23 cellular contexts compared by ENCODE assay signal in genomic region chr2:198157314-198157713, GRCh38.
"Had no signal": no experiment of that assay in that cellular context is flagged by ENCODE, and none has a peak within 500 bp of the region (broad histone marks: within the 10 kb centered on the region; RNA-seq: fewer than 3 reads in every experiment).

No MANE protein-coding gene starts in this region.

- DNase-seq: colonic mucosa; dermis blood vessel endothelial cell; dorsolateral prefrontal cortex; effector CD4-positive, alpha-beta T cell; effector memory CD4-positive, alpha-beta T cell; foreskin keratinocyte; heart left ventricle; hypothalamus; left cardiac atrium; left lung; left ventricle myocardium superior; lower lobe of right lung; mesenchymal stem cell; midbrain; naive thymus-derived CD4-positive, alpha-beta T cell; natural killer cell had no signal

- H3K4me3 Mint-ChIP-seq: natural killer cell had no signal

- ATAC-seq: foreskin keratinocyte; gastroesophageal sphincter; heart left ventricle; left cardiac atrium; left lung; left ventricle myocardium superior; lower lobe of right lung; naive thymus-derived CD4-positive, alpha-beta T cell; natural killer cell had no signal

- H3K27ac ChIP-seq: colonic mucosa, dorsolateral prefrontal cortex, esophagus muscularis mucosa, foreskin keratinocyte, gastroesophageal sphincter, heart left ventricle, hepatocyte, left lung, lower lobe of right lung had no signal

- H3K27ac Mint-ChIP-seq: naive thymus-derived CD4-positive, alpha-beta T cell; natural killer cell had no signal

- H3K36me3 ChIP-seq: colonic mucosa, esophagus muscularis mucosa, gastroesophageal sphincter, left lung, lower lobe of right lung had no signal

- H3K36me3 Mint-ChIP-seq: natural killer cell had no signal

- H3K27me3 ChIP-seq: colonic mucosa, dorsolateral prefrontal cortex, esophagus muscularis mucosa, foreskin keratinocyte, gastroesophageal sphincter, heart left ventricle, hepatocyte, left lung had no signal

- H3K4me2 ChIP-seq: hepatocyte had no signal

- H3K4me1 ChIP-seq: colonic mucosa, esophagus muscularis mucosa, foreskin keratinocyte, gastroesophageal sphincter, heart left ventricle, left lung, lower lobe of right lung had no signal

- H3K27me3 Mint-ChIP-seq: naive thymus-derived CD4-positive, alpha-beta T cell had no signal

- FAIRE-seq: endothelial cell of umbilical vein, frontal cortex, islet of Langerhans, keratinocyte had no signal

- H3K4me1 Mint-ChIP-seq: naive thymus-derived CD4-positive, alpha-beta T cell; natural killer cell had no signal

- H3K9me3 ChIP-seq: colonic mucosa, gastroesophageal sphincter had no signal

- H3K4me3 ChIP-seq: colonic mucosa, dorsolateral prefrontal cortex, esophagus muscularis mucosa, gastroesophageal sphincter, heart left ventricle, hepatocyte, left lung, lower lobe of right lung had no signal
